In the genomic region with DNA sequence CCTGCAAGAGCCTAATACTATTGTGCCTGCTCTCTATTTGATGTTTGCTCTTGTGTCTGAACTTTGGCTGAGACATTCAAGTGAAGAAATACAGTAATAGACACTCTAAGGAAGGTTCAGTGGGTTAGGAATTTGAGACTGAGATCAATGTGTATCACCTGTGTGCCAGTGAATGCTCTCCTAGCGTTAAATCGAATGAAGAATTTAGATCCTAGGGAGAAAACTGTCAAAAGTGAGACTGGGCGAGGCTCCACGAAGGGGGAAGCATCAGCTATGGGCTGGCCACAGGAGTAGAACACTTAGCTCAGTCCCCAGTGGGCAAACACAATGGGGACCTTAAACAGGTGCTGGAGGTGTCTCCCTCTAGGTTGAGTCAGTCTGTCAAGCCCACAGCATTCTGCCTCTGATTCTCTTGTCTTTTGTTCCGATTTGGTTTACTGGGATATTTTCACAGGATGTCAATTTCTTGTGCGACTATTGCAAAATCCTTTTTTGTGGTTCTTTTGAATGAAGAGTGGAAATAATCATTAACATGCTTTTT, we compare ENCODE assay signal across 18 cellular contexts. TPM values are rescaled to one million over a fixed set of nuclear protein-coding genes. Genes with fewer than 3 reads are reported as not detected.
DNase-seq lines count a peak whose midpoint lies in the region; ATAC-seq and TF ChIP-seq lines count a peak whose summit lies in the region.
"Had no signal": no experiment of that assay in that cellular context is flagged by ENCODE, and none has a peak within 500 bp of the region (broad histone marks: within the 10 kb centered on the region; RNA-seq: fewer than 3 reads in every experiment).

No MANE protein-coding gene starts in this region.

- TF ChIP-seq CTCF in endodermal cell (conservative IDR thresholded peaks at IDR 0.05) (no peak), neural progenitor cell (IDR thresholded peaks at IDR 0.05) (no peak), PC-9 (conservative IDR thresholded peaks at IDR 0.05) (no peak)

- ATAC-seq in HG03175 (IDR thresholded peaks at IDR 0.05; ENCODE audit: unreplicated experiment): no peak
- ATAC-seq in natural killer cell treated with Interleukin-12 subunit alpha and Interleukin-12 subunit beta and Interleukin-15 and Interleukin-18, amount 100 ng/mL, for 72 hours: no peak
- ATAC-seq: activated CD8-positive, alpha-beta T cell treated with anti-CD3 and anti-CD28 coated beads for 36 hours; body of pancreas; gastroesophageal sphincter; left colon had no signal

- H2AFZ ChIP-seq in neural progenitor cell (replicated peaks): no peak overlapping the region
- no peak overlapping the region for H2AFZ ChIP-seq in PC-9

- in situ Hi-C loops in HAP-1 (cut with MboI; ENCODE audit: low sequenced_read_pairs): no loop called here

- H3F3A ChIP-seq in neural progenitor cell (ENCODE audit: low read depth): peaks cover 26% of the 10 kb centered on the region
- H3F3A ChIP-seq in PC-9 (ENCODE audit: insufficient read depth, low read depth): no peaks in the 10 kb centered on the region

- H3K27ac Mint-ChIP-seq in endodermal cell (no peak overlapping the region), neural progenitor cell (no peak overlapping the region)
- no peak overlapping the region for H3K27ac Mint-ChIP-seq in natural killer cell treated with Interleukin-12 subunit alpha and Interleukin-12 subunit beta and Interleukin-15 and Interleukin-18, amount 100 ng/mL, for 72 hours
- H3K27ac Mint-ChIP-seq: activated CD8-positive, alpha-beta T cell treated with anti-CD3 and anti-CD28 coated beads for 36 hours; CD4-positive, alpha-beta T cell; T-helper 2 cell treated with Interferon-gamma antibody and Interleukin-4, amounts not matched to agents 5 μg/mL and 100 μg/mL, for 36 hours had no signal

- H3K4me2 ChIP-seq in neural progenitor cell (peak overlapping the region; percentile 85), PC-9 (no peak overlapping the region)

- H3K4me1 Mint-ChIP-seq in endodermal cell (peaks cover 9% of the 10 kb centered on the region), neural progenitor cell (peaks cover 17% of the 10 kb centered on the region)
- no peaks in the 10 kb centered on the region for H3K4me1 Mint-ChIP-seq in natural killer cell treated with Interleukin-12 subunit alpha and Interleukin-12 subunit beta and Interleukin-15 and Interleukin-18, amount 100 ng/mL, for 72 hours (ENCODE audit: low read depth in 2 of 2)

- no peaks in the 10 kb centered on the region for H4K20me1 ChIP-seq in neural progenitor cell (ENCODE audit: low read depth)
- H4K20me1 ChIP-seq in PC-9 (ENCODE audit: insufficient read depth): no peaks in the 10 kb centered on the region

- intact Hi-C loops in PC-9 (cut with micrococcal nuclease; ENCODE audit: unreplicated experiment): no loop called here

- no peaks in the 10 kb centered on the region for H3K79me2 ChIP-seq in neural progenitor cell (ENCODE audit: low read depth)
- no peaks in the 10 kb centered on the region for H3K79me2 ChIP-seq in PC-9 (ENCODE audit: low read depth)

- H3K4me1 ChIP-seq in HAP-1: peaks cover 14% of the 10 kb centered on the region
- no peaks in the 10 kb centered on the region for H3K4me1 ChIP-seq in endodermal cell (ENCODE audit: control insufficient read depth, insufficient read depth, low read length)
- H3K4me1 ChIP-seq in neural progenitor cell: peaks cover 20% of the 10 kb centered on the region
- no peaks in the 10 kb centered on the region for H3K4me1 ChIP-seq in PC-9 (replicated peaks; ENCODE audit: insufficient read depth)

- no peaks in the 10 kb centered on the region for H3K9me2 ChIP-seq in PC-9 (ENCODE audit: insufficient read depth)

- no peaks in the 10 kb centered on the region for H3K27me3 ChIP-seq in HAP-1 (ENCODE audit: low read depth)
- H3K27me3 ChIP-seq in endodermal cell (ENCODE audit: control insufficient read depth, insufficient read depth, low read length, poor library complexity, severe bottlenecking): peaks cover 30% of the 10 kb centered on the region
- H3K27me3 ChIP-seq in neural progenitor cell: peaks cover 16% of the 10 kb centered on the region
- peaks cover 7% of the 10 kb centered on the region; the same call in 1 of the 2 replicates for H3K27me3 ChIP-seq in PC-9 (ENCODE audit: insufficient read depth, low read depth)

- H3K36me3 ChIP-seq in HAP-1 (replicated peaks) (no peaks in the 10 kb centered on the region), endodermal cell (ENCODE audit: control insufficient read depth, insufficient read depth, low read length) (no peaks in the 10 kb centered on the region), neural progenitor cell (no peaks in the 10 kb centered on the region), PC-9 (ENCODE audit: low read depth) (no peaks in the 10 kb centered on the region)
- H3K36me3 ChIP-seq: gastroesophageal sphincter, neutrophil had no signal

- H3K36me3 Mint-ChIP-seq in endodermal cell (ENCODE audit: low read depth): no peaks in the 10 kb centered on the region
- peaks cover 1% of the 10 kb centered on the region for H3K36me3 Mint-ChIP-seq in neural progenitor cell
- H3K36me3 Mint-ChIP-seq in natural killer cell treated with Interleukin-12 subunit alpha and Interleukin-12 subunit beta and Interleukin-15 and Interleukin-18, amount 100 ng/mL, for 72 hours: peaks cover 15% of the 10 kb centered on the region

- BruUV-seq in PC-9 (replicated peaks; lab: Mats Ljungman, UMichigan): no TSS peak

- CTCF ChIA-PET in PC-9 (lab: Charles Lee): no interaction called here

- H3K4me3 Mint-ChIP-seq in endodermal cell (peak overlapping the region; percentile 73), neural progenitor cell (peak overlapping the region; percentile 98)
- no peak overlapping the region for H3K4me3 Mint-ChIP-seq in natural killer cell treated with Interleukin-12 subunit alpha and Interleukin-12 subunit beta and Interleukin-15 and Interleukin-18, amount 100 ng/mL, for 72 hours
- H3K4me3 Mint-ChIP-seq: activated CD8-positive, alpha-beta T cell treated with anti-CD3 and anti-CD28 coated beads for 36 hours; CD4-positive, alpha-beta T cell; T-helper 2 cell treated with Interferon-gamma antibody and Interleukin-4, amounts not matched to agents 5 μg/mL and 100 μg/mL, for 36 hours had no signal

- H3K9me3 Mint-ChIP-seq in endodermal cell (no peaks in the 10 kb centered on the region), neural progenitor cell (peaks cover 2% of the 10 kb centered on the region)
- peaks cover 16% of the 10 kb centered on the region for H3K9me3 Mint-ChIP-seq in natural killer cell treated with Interleukin-12 subunit alpha and Interleukin-12 subunit beta and Interleukin-15 and Interleukin-18, amount 100 ng/mL, for 72 hours
- H3K9me3 Mint-ChIP-seq: T-helper 2 cell treated with Interferon-gamma antibody and Interleukin-4, amounts not matched to agents 5 μg/mL and 100 μg/mL, for 36 hours had no signal

- H3K4me3 ChIP-seq in HAP-1: peak overlapping the region; percentile 44
- H3K4me3 ChIP-seq in endodermal cell (ENCODE audit: low read length): no peak overlapping the region
- H3K4me3 ChIP-seq in neural progenitor cell: peak overlapping the region; percentile 76
- H3K4me3 ChIP-seq in PC-9: no peak overlapping the region
- H3K4me3 ChIP-seq: body of pancreas, gastroesophageal sphincter had no signal

- DNase-seq in HAP-1 (ENCODE audit: low spot score in 2 of 2): peak; percentile 18 to 45
- peak; percentile 39 for DNase-seq in NCI-H748 treated with DMSO at 0.1 percent for 48 hours (lab: John Stamatoyannopoulos, UW)
- DNase-seq in endodermal cell: no peak
- DNase-seq in neural progenitor cell (ENCODE audit: low spot score): peak; percentile 9
- no peak for DNase-seq in NOMO-1 treated with dmso at 0.1 percent for 144 hours (lab: John Stamatoyannopoulos, UW; ENCODE audit: unreplicated experiment)
- no peak for DNase-seq in PC-9
- no peak for DNase-seq in natural killer cell treated with Interleukin-12 subunit alpha and Interleukin-12 subunit beta and Interleukin-15 and Interleukin-18, amount 100 ng/mL, for 72 hours (ENCODE audit: low spot score)
- DNase-seq: activated CD8-positive, alpha-beta T cell treated with anti-CD3 and anti-CD28 coated beads for 36 hours; activated gamma-delta T cell; body of pancreas; CD4-positive, alpha-beta T cell; effector memory CD4-positive, alpha-beta T cell; left colon had no signal

- H3K9me3 ChIP-seq in HAP-1 (no peaks in the 10 kb centered on the region), endodermal cell (ENCODE audit: control insufficient read depth, low read length) (no peaks in the 10 kb centered on the region), neural progenitor cell (ENCODE audit: low read depth) (no peaks in the 10 kb centered on the region), PC-9 (ENCODE audit: insufficient read depth, low read depth) (no peaks in the 10 kb centered on the region)
- H3K9me3 ChIP-seq: body of pancreas, gastroesophageal sphincter, neutrophil had no signal

- H3K9ac ChIP-seq in endodermal cell (ENCODE audit: extremely low read depth, low read length, poor library complexity, severe bottlenecking): no peak overlapping the region
- H3K9ac ChIP-seq in neural progenitor cell: no peak overlapping the region

- POLR2A ChIA-PET in PC-9 (lab: Charles Lee; ENCODE audit: unreplicated experiment): no interaction called here

- peaks cover 35% of the 10 kb centered on the region for H3K27me3 Mint-ChIP-seq in endodermal cell (ENCODE audit: insufficient read depth)
- peaks cover 4% of the 10 kb centered on the region for H3K27me3 Mint-ChIP-seq in neural progenitor cell (ENCODE audit: insufficient read depth, low read depth)
- H3K27me3 Mint-ChIP-seq in natural killer cell treated with Interleukin-12 subunit alpha and Interleukin-12 subunit beta and Interleukin-15 and Interleukin-18, amount 100 ng/mL, for 72 hours: peaks cover 17% of the 10 kb centered on the region in 2 donors

- WGBS in endodermal cell (ENCODE audit: insufficient coverage in 1 of 2, insufficient read length in 1 of 2), 2 experiments: 68 to 69% methylated on average over 6 of the region's 6 CpGs

- H3K27ac ChIP-seq in endodermal cell (ENCODE audit: low read depth, low read length): no peak overlapping the region
- no peak overlapping the region for H3K27ac ChIP-seq in neural progenitor cell
- no peak overlapping the region for H3K27ac ChIP-seq in PC-9
- H3K27ac ChIP-seq: body of pancreas, gastroesophageal sphincter, neutrophil had no signal

RNA-seq across cellular contexts. Expression of a gene that starts 1.3 kb away (rescaled TPM):
- 1 to 10 TPM; 2.5 to 2.9 TPM for total RNA-seq in endodermal cell
- polyA plus RNA-seq in endodermal cell (2013, experiment 1 of 2): 23.3 TPM
- 21.1 TPM for polyA plus RNA-seq in endodermal cell (2013, experiment 2 of 2)
- 12.3 and 15.0 TPM in 2 replicates for total RNA-seq in neural progenitor cell (ENCODE audit: low replicate concordance)
- total RNA-seq in PC-9 (2021): 0.23 and 0.39 TPM in 2 replicates
- total RNA-seq in natural killer cell treated with Interleukin-12 subunit alpha and Interleukin-12 subunit beta and Interleukin-15 and Interleukin-18, amount 100 ng/mL, for 72 hours: not detected
- total RNA-seq: activated CD8-positive, alpha-beta T cell treated with anti-CD3 and anti-CD28 coated beads for 36 hours; CD4-positive, alpha-beta T cell; M059J had no signal

Comparison
In these comparisons a context has a peak if more than half of its experiments do, and no peak if none do; other contexts are left out.
1. DNase-seq: peak in HAP-1 (2 of 2), NCI-H748 treated with DMSO at 0.1 percent for 48 hours (single experiment) and neural progenitor cell (single experiment); none in endodermal cell (single experiment), NOMO-1 treated with dmso at 0.1 percent for 144 hours (single experiment), PC-9 (0 of 2) and natural killer cell treated with Interleukin-12 subunit alpha and Interleukin-12 subunit beta and Interleukin-15 and Interleukin-18, amount 100 ng/mL, for 72 hours (single experiment).
2. H3K4me3 ChIP-seq: peak in HAP-1 (single experiment) and neural progenitor cell (single experiment); none in endodermal cell (single experiment) and PC-9 (single experiment).